In the genomic region with DNA sequence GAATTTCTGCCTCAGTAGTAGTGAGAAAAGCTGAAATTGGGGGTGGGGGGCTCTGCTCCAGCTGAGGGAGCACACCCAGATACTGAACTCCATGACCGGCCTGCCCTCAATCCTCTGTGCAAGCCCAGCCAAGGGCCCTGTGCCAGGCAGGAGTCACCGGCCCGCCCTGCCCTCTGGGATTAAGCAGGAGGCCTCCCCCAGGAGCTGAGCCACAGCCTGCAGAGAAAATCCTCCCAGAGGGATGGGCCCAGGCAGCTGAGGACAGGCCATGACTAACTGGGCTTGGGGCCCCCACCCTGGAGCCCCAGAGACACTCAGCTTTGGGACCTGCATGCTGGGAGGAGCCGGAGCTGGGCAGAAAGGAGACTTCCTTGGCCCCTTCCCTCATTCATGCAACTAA, we compare ENCODE assay signal across 14 cellular contexts. TPM values are rescaled to one million over a fixed set of nuclear protein-coding genes. Genes with fewer than 3 reads are reported as not detected.
A peak's percentile ranks its signal among the peaks of the same experiment; 100 is the strongest.
DNase-seq lines count a peak whose midpoint lies in the region; ATAC-seq and TF ChIP-seq lines count a peak whose summit lies in the region.
"Had no signal": no experiment of that assay in that cellular context is flagged by ENCODE, and none has a peak within 500 bp of the region (broad histone marks: within the 10 kb centered on the region; RNA-seq: fewer than 3 reads in every experiment).

No MANE protein-coding gene starts in this region.

- H3K27me3 Mint-ChIP-seq in osteocyte (ENCODE audit: unreplicated experiment) = no peaks in the 10 kb centered on the region
- H3K27me3 Mint-ChIP-seq in naive thymus-derived CD4-positive, alpha-beta T cell = peaks cover 2 to 27% (median 11%) of the 10 kb centered on the region in 5 donors

- H3K36me3 ChIP-seq in PC-9 (ENCODE audit: low read depth) = no peaks in the 10 kb centered on the region
- H3K36me3 ChIP-seq in naive thymus-derived CD4-positive, alpha-beta T cell (ENCODE audit: control insufficient read depth in 2 of 3, insufficient read depth in 3 of 3, low read length in 3 of 3) = no peaks in the 10 kb centered on the region
- H3K36me3 ChIP-seq: SJSA1 had no signal

- H3K4me3 ChIP-seq in AG10803 (ENCODE audit: low read length) (no peak overlapping the region), PC-9 (no peak overlapping the region)
- H3K4me3 ChIP-seq in naive thymus-derived CD4-positive, alpha-beta T cell (ENCODE audit: low read length) = no peak overlapping the region
- H3K4me3 ChIP-seq: GM23338, SJSA1 had no signal

- no peak overlapping the region for H3K27ac ChIP-seq in PC-9
- no peak overlapping the region for H3K27ac ChIP-seq in naive thymus-derived CD4-positive, alpha-beta T cell (ENCODE audit: low read depth, low read length)
- H3K27ac ChIP-seq: SJSA1 had no signal

- H3K4me2 ChIP-seq in PC-9 = no peak overlapping the region
- H3K4me2 ChIP-seq: GM23338 had no signal

- H3K27me3 ChIP-seq in PC-9 (ENCODE audit: insufficient read depth, low read depth) = no peaks in the 10 kb centered on the region
- no peaks in the 10 kb centered on the region for H3K27me3 ChIP-seq in naive thymus-derived CD4-positive, alpha-beta T cell (ENCODE audit: control insufficient read depth in 2 of 2, insufficient read depth in 2 of 2, low read length in 2 of 2)
- H3K27me3 ChIP-seq: SJSA1 had no signal

- CTCF ChIA-PET in PC-9 (lab: Charles Lee) = no interaction called here
- CTCF ChIA-PET in naive thymus-derived CD4-positive, alpha-beta T cell (lab: Charles Lee) = no interaction called here

- H4K20me1 ChIP-seq in PC-9 (ENCODE audit: insufficient read depth) = no peaks in the 10 kb centered on the region; the same call in 1 of the 2 replicates

- peaks cover 92% of the 10 kb centered on the region for H3K4me1 Mint-ChIP-seq in osteocyte (ENCODE audit: unreplicated experiment)
- H3K4me1 Mint-ChIP-seq in naive thymus-derived CD4-positive, alpha-beta T cell = peaks cover 0 to 5% (median 0%) of the 10 kb centered on the region in 7 donors
- H3K4me1 Mint-ChIP-seq: B cell had no signal

- no peaks in the 10 kb centered on the region for H3K9me3 Mint-ChIP-seq in osteocyte (ENCODE audit: unreplicated experiment)
- H3K9me3 Mint-ChIP-seq in naive thymus-derived CD4-positive, alpha-beta T cell = no peaks in the 10 kb centered on the region
- H3K9me3 Mint-ChIP-seq: GM23338 had no signal

- no peak overlapping the region for H2AFZ ChIP-seq in PC-9
- H2AFZ ChIP-seq: GM23338 had no signal

- BruUV-seq in PC-9 (replicated peaks; lab: Mats Ljungman, UMichigan) = no TSS peak

- peaks cover 45% of the 10 kb centered on the region for H3K36me3 Mint-ChIP-seq in osteocyte (ENCODE audit: unreplicated experiment)
- no peaks in the 10 kb centered on the region for H3K36me3 Mint-ChIP-seq in naive thymus-derived CD4-positive, alpha-beta T cell

- DNase-seq in AG10803 (ENCODE audit: low read depth) = peak; percentile 75
- peak; percentile 45 to 66 for DNase-seq in PC-9
- DNase-seq in fibroblast of gingiva (ENCODE audit: low read depth) = peak; percentile 61
- no peak for DNase-seq in osteocyte (ENCODE audit: extremely low spot score, unreplicated experiment)
- no peak for DNase-seq in naive thymus-derived CD4-positive, alpha-beta T cell
- no peak for DNase-seq in SIG-M5 treated with dmso at 0.1 percent for 504 hours (lab: John Stamatoyannopoulos, UW; ENCODE audit: unreplicated experiment)
- DNase-seq: activated CD4-positive, alpha-beta T cell treated with anti-CD3 and anti-CD28 coated beads for 4 hours; activated effector memory CD4-positive, alpha-beta T cell treated with anti-CD3 and anti-CD28 coated beads, Interleukin-2, amount 50 U/mL, for 16 hours; Karpas-422 had no signal

- no peak for TF ChIP-seq CTCF in AG10803 (conservative IDR thresholded peaks at IDR 0.05; ENCODE audit: low read length)
- TF ChIP-seq CTCF in PC-9 (conservative IDR thresholded peaks at IDR 0.05) = no peak
- no peak for TF ChIP-seq CTCF in osteocyte (IDR thresholded peaks at IDR 0.05)

- peaks cover 11% of the 10 kb centered on the region for H3K4me1 ChIP-seq in PC-9 (replicated peaks; ENCODE audit: insufficient read depth)
- no peaks in the 10 kb centered on the region for H3K4me1 ChIP-seq in naive thymus-derived CD4-positive, alpha-beta T cell (ENCODE audit: control insufficient read depth in 2 of 2, insufficient read depth in 2 of 2, low read length in 2 of 2)

- peak overlapping the region; percentile 92 for H3K27ac Mint-ChIP-seq in osteocyte (ENCODE audit: unreplicated experiment)
- no peak overlapping the region for H3K27ac Mint-ChIP-seq in naive thymus-derived CD4-positive, alpha-beta T cell
- H3K27ac Mint-ChIP-seq: B cell, GM23338 had no signal

- no peak overlapping the region for H3K4me3 Mint-ChIP-seq in osteocyte (ENCODE audit: unreplicated experiment)
- H3K4me3 Mint-ChIP-seq in naive thymus-derived CD4-positive, alpha-beta T cell = no peak overlapping the region
- H3K4me3 Mint-ChIP-seq: B cell, GM23338 had no signal

- intact Hi-C loops in PC-9 (cut with micrococcal nuclease; ENCODE audit: unreplicated experiment) = no loop called here
- intact Hi-C loops in naive thymus-derived CD4-positive, alpha-beta T cell (cut with micrococcal nuclease) = no loop called here

- H3K9me3 ChIP-seq in PC-9 (ENCODE audit: insufficient read depth, low read depth) = no peaks in the 10 kb centered on the region
- no peaks in the 10 kb centered on the region for H3K9me3 ChIP-seq in naive thymus-derived CD4-positive, alpha-beta T cell (ENCODE audit: control insufficient read depth in 2 of 3, low read length in 3 of 3)
- H3K9me3 ChIP-seq: SJSA1 had no signal

- H3K9me2 ChIP-seq in PC-9 (ENCODE audit: insufficient read depth) = no peaks in the 10 kb centered on the region

- POLR2A ChIA-PET in PC-9 (lab: Charles Lee; ENCODE audit: unreplicated experiment) = interaction anchor here (0.6 kb wide), 1 partner anchor 24 kb away, joined by 14 read pairs; no protein-coding TSS in a partner anchor
- POLR2A ChIA-PET in naive thymus-derived CD4-positive, alpha-beta T cell (lab: Charles Lee) = no interaction called here

- H3K79me2 ChIP-seq in PC-9 (ENCODE audit: low read depth) = no peaks in the 10 kb centered on the region

- H3F3A ChIP-seq in PC-9 (ENCODE audit: insufficient read depth, low read depth) = peaks cover 7% of the 10 kb centered on the region; the same call in 1 of the 2 replicates

- ATAC-seq in naive thymus-derived CD4-positive, alpha-beta T cell = no peak
- ATAC-seq in HG03520 (IDR thresholded peaks at IDR 0.05; ENCODE audit: unreplicated experiment) (no peak), HG02759 (IDR thresholded peaks at IDR 0.05; ENCODE audit: unreplicated experiment) (no peak)
- ATAC-seq: GM23338 had no signal

RNA-seq across cellular contexts. Expression of a gene that starts 48.8 kb away (rescaled TPM):
- total RNA-seq in PC-9 (2021) = 8.2 and 9.1 TPM in 2 replicates
- total RNA-seq in osteocyte = 145 and 153 TPM in 2 replicates
- 1 to 10 TPM in 2 of 5 experiments, under 1 TPM in 3; 0.16 to 3.8 (median 0.38) TPM for total RNA-seq in naive thymus-derived CD4-positive, alpha-beta T cell
- not detected for polyA plus RNA-seq in naive thymus-derived CD4-positive, alpha-beta T cell

Comparison
In these comparisons a context has a peak if more than half of its experiments do, and no peak if none do; other contexts are left out.
1. DNase-seq: peak in AG10803 (single experiment), PC-9 (2 of 2) and fibroblast of gingiva (single experiment); none in osteocyte (single experiment), naive thymus-derived CD4-positive, alpha-beta T cell (0 of 9) and SIG-M5 treated with dmso at 0.1 percent for 504 hours (single experiment).
2. RNA of a gene that starts 48.8 kb away (total RNA-seq): 145 to 153 TPM in osteocyte; 8.2 to 9.1 TPM in PC-9 and 0.16 to 3.8 TPM in naive thymus-derived CD4-positive, alpha-beta T cell; every median in the first group is over 10 times any median in the second.